Comparison of ENCODE assay signal across 8 cellular contexts in the genomic region with DNA sequence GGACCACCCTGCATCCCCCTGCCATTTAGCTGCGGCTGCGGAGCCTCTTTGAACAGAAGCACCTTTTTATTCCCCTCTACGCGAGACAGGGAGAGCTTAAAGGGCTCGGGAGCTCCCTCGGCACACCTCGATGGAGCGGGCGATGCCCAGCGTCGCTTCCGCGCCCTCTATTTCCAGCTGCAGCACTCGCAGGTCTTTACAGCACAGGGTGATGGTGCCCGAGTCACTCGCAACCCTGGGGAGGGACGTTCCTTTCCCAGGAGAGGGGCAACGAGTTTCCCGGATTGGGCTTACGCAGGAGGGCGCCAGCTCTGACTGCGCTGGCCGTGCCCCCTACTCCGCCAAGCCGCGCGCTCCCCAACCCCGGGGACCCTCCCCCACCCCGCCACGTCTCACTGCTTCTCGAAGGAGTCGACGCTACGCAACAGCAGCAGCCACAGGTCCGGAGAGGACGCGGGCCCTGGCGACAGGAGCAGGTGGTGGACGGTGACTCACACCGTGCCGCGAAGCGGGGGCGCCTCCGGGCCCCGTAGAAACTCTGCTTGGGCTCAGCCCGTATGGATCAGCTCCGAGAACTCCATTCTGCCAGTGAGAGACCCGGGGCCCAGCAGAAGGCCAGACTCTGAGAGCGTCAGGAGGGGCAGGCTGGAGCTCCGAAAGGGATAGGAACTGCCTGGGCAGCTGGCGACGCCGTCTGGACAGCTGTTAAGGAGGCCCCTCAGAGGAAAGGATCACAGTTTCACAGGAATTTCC. TPM values are rescaled to one million over a fixed set of nuclear protein-coding genes. Genes with fewer than 3 reads are reported as not detected.
DNase-seq lines count a peak whose midpoint lies in the region; ATAC-seq and TF ChIP-seq lines count a peak whose summit lies in the region.

No MANE protein-coding gene starts in this region.

- no peaks in the 10 kb centered on the region for H3K27me3 Mint-ChIP-seq in naive thymus-derived CD8-positive, alpha-beta T cell

- peak overlapping the region; percentile 69 to 91 (median 85) for H3K27ac Mint-ChIP-seq in naive thymus-derived CD8-positive, alpha-beta T cell

- CTCF ChIA-PET in AG04449 (lab: Yijun Ruan, JAX): interaction anchor here (1.1 to 5.8 kb wide), 9 partner anchors 9 to 77 kb away, joined by 3 to 47 read pairs (median 5); partner anchors contain the start of gene LCK

- H3K36me3 ChIP-seq in urinary bladder (ENCODE audit: insufficient read depth): no peaks in the 10 kb centered on the region

- H3K4me3 Mint-ChIP-seq in naive thymus-derived CD8-positive, alpha-beta T cell: peak overlapping the region; percentile 88 to 93 (median 90)

- ATAC-seq in naive thymus-derived CD8-positive, alpha-beta T cell: peak; percentile 71 to 78
- ATAC-seq in GM18505 (IDR thresholded peaks at IDR 0.05; ENCODE audit: unreplicated experiment): no peak

- under 1% methylated on average over 54 of the region's 54 CpGs for WGBS in urinary bladder

- no peak overlapping the region for H3K27ac ChIP-seq in urinary bladder (ENCODE audit: low read depth)

- H3K4me3 ChIP-seq in AG04449 (ENCODE audit: low read depth, low read length) (peak overlapping the region; percentile 67), fibroblast of the aortic adventitia (ENCODE audit: low read depth, low read length) (peak overlapping the region; percentile 85), urinary bladder (ENCODE audit: low read depth, low read length) (peak overlapping the region; percentile 53)

- no peaks in the 10 kb centered on the region for H3K36me3 Mint-ChIP-seq in naive thymus-derived CD8-positive, alpha-beta T cell

- TF ChIP-seq CTCF in AG04449 (IDR thresholded peaks at IDR 0.05; ENCODE audit: insufficient read depth, low read length, missing control alignments): no peak
- 0 out of 2 replicates have a peak, but pooled peaks have one; percentile 16 for TF ChIP-seq CTCF in GM12874 (IDR thresholded peaks at IDR 0.05; ENCODE audit: insufficient read depth, low read depth, low read length)
- peak; percentile 16 for TF ChIP-seq CTCF in fibroblast of the aortic adventitia (IDR thresholded peaks at IDR 0.05; ENCODE audit: insufficient read depth, low read length)

- no peak for DNase-seq in AG04449 (ENCODE audit: low read depth, low spot score)
- peak; percentile 50 for DNase-seq in NCI-H1105 (lab: John Stamatoyannopoulos, UW)
- DNase-seq in activated CD8-positive, alpha-beta memory T cell treated with anti-CD3 and anti-CD28 coated beads, Interleukin-2, amount 50 U/mL, for 4 hours: peak; percentile 50
- peak; percentile 68 for DNase-seq in fibroblast of the aortic adventitia (ENCODE audit: low read depth)
- DNase-seq in naive thymus-derived CD8-positive, alpha-beta T cell: peak in 5 of 10 donors; percentile 40 to 65 (median 51)

- H3K4me1 Mint-ChIP-seq in naive thymus-derived CD8-positive, alpha-beta T cell: peaks cover 7 to 26% (median 25%) of the 10 kb centered on the region in 4 donors

- no peaks in the 10 kb centered on the region for H3K9me3 Mint-ChIP-seq in naive thymus-derived CD8-positive, alpha-beta T cell

- no peak for TF ChIP-seq POLR2A in GM18505 (IDR thresholded peaks at IDR 0.05; ENCODE audit: borderline replicate concordance, extremely low read depth, insufficient read depth, insufficient read length)

- POLR2A ChIA-PET in AG04449 (lab: Yijun Ruan, JAX): interaction anchor here (0.8 to 2.7 kb wide), 3 partner anchors 13 to 95 kb away, joined by 3 to 17 read pairs (median 3); partner anchors contain the start of gene MARCKSL1
- POLR2A ChIA-PET in naive thymus-derived CD8-positive, alpha-beta T cell (lab: Charles Lee): interaction anchor here (0.5 to 50.5 kb wide), 24 partner anchors 14 to 423 kb away, joined by 3 to 2080 read pairs (median 5); partner anchors contain the start of genes BSDC1, FAM167B, HDAC1 and IQCC

- H3K4me1 ChIP-seq in urinary bladder (ENCODE audit: insufficient read depth): no peaks in the 10 kb centered on the region

RNA-seq across cellular contexts. Expression of gene FAM167B, which starts 5.8 kb away (rescaled TPM):
- total RNA-seq in fibroblast of the aortic adventitia (ENCODE audit: low replicate concordance): 1.4 and 2.1 TPM in 2 replicates
- total RNA-seq in naive thymus-derived CD8-positive, alpha-beta T cell: 1 to 10 TPM; 1.5 to 1.7 TPM
- polyA plus RNA-seq in naive thymus-derived CD8-positive, alpha-beta T cell: not detected
- total RNA-seq in urinary bladder: 2.5 TPM
- 8.2 TPM for polyA plus RNA-seq in urinary bladder

RNA-seq across cellular contexts. Expression of gene LCK, which starts 9.9 kb away (rescaled TPM):
- total RNA-seq in fibroblast of the aortic adventitia (ENCODE audit: low replicate concordance): not detected in 2 replicates
- total RNA-seq in naive thymus-derived CD8-positive, alpha-beta T cell: 100 to 1,000 TPM; 509 to 515 TPM
- 1,000 to 10,000 TPM in 1 of 3 donors, 100 to 1,000 TPM in 2; 876 to 1,069 (median 952) TPM for polyA plus RNA-seq in naive thymus-derived CD8-positive, alpha-beta T cell
- total RNA-seq in urinary bladder: 0.90 TPM
- 2.1 TPM for polyA plus RNA-seq in urinary bladder

RNA-seq across cellular contexts. Expression of gene EIF3I, which starts 19.0 kb away (rescaled TPM):
- total RNA-seq in fibroblast of the aortic adventitia (ENCODE audit: low replicate concordance) (217 and 284 TPM in 2 replicates), urinary bladder (102 TPM)
- 10 to 100 TPM; 80.3 to 96.9 TPM for total RNA-seq in naive thymus-derived CD8-positive, alpha-beta T cell
- 100 to 1,000 TPM; 167 to 181 (median 179) TPM for polyA plus RNA-seq in naive thymus-derived CD8-positive, alpha-beta T cell
- 177 TPM for polyA plus RNA-seq in urinary bladder

RNA-seq across cellular contexts. Expression of gene TMEM234, which starts 19.0 kb away (rescaled TPM):
- 18.3 and 21.0 TPM in 2 replicates for total RNA-seq in fibroblast of the aortic adventitia (ENCODE audit: low replicate concordance)
- 10 to 100 TPM; 24.3 to 26.4 TPM for total RNA-seq in naive thymus-derived CD8-positive, alpha-beta T cell
- 1 to 10 TPM; 2.1 to 4.9 (median 4.4) TPM for polyA plus RNA-seq in naive thymus-derived CD8-positive, alpha-beta T cell
- 16.1 TPM for total RNA-seq in urinary bladder
- 12.5 TPM for polyA plus RNA-seq in urinary bladder

RNA-seq across cellular contexts. Expression of gene DCDC2B, which starts 32.3 kb away (rescaled TPM):
- total RNA-seq in fibroblast of the aortic adventitia (ENCODE audit: low replicate concordance): not detected in 2 replicates
- under 1 TPM in 1 of 2 experiments, not detected in 1; 0.22 TPM for total RNA-seq in naive thymus-derived CD8-positive, alpha-beta T cell
- polyA plus RNA-seq in naive thymus-derived CD8-positive, alpha-beta T cell: under 1 TPM in 1 of 3 donors, not detected in 2; 0.08 TPM
- total RNA-seq in urinary bladder: not detected
- polyA plus RNA-seq in urinary bladder: not detected

Comparison
In these comparisons a context has a peak if more than half of its experiments do, and no peak if none do; other contexts are left out.
1. RNA of gene LCK, which starts 9.9 kb away (total RNA-seq): 509 to 515 TPM in naive thymus-derived CD8-positive, alpha-beta T cell; 0.90 TPM in urinary bladder (single experiment) and not detected in fibroblast of the aortic adventitia; every median in the first group is over 100 times any median in the second.
2. Peak in every context shown above with its lines, with median percentiles within 50 percentile points of each other: H3K4me3 ChIP-seq.